16 cellular contexts compared by ENCODE assay signal in the genomic region with DNA sequence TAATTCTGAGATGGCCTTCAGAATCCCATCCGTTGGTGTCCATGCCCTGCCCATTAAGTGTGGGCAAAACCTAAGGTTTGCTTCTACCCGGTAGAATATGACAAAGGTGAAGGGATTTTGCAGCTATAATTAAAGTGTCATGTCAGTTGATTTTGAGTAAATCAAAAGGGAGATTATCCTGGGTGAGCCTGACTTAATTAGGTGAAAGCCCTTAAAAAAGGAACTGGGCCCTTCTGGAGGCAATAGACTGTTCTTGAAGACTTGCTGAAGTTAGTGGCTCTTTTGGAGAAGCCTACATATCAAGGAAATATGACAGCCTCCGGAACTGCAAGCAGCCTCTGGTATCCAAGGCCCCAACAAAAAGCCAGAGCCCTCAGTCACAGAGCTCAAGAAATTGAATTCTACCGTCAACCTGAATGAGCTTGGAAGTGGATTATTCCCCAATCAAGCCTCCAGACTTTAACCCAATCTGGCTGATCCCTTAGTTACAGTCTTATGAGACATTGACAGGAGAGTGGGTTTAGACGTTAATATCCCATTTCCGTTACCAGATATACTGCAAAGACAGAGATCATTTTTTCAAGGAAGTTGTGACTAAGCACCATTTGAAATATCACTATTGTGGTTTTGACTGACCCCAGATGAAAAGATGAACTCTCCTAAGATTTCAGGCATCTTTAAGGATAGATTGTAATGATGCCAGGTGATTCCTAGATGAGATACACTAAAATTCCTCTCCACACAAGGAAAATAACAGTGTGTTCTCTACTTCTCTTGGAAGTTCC.
DNase-seq lines count a peak whose midpoint lies in the region; ATAC-seq and TF ChIP-seq lines count a peak whose summit lies in the region.
"Had no signal": no experiment of that assay in that cellular context is flagged by ENCODE, and none has a peak within 500 bp of the region (broad histone marks: within the 10 kb centered on the region; RNA-seq: fewer than 3 reads in every experiment).

No MANE protein-coding gene starts in this region.

- WGBS in heart left ventricle, 4 donors, result 75 to 80% (median 77%) methylated on average over 6 of the region's 6 CpGs

- peak overlapping the region; percentile 87 for H3K27ac ChIP-seq in neutrophil
- peak overlapping the region in 1 of 12 donors; percentile 40 for H3K27ac ChIP-seq in heart left ventricle

- intact Hi-C loops in left ventricle myocardium superior (cut with micrococcal nuclease) (no loop called here), heart left ventricle (cut with DNase I) (loop anchor here in 1 of 10 donors (10.0 kb wide), 1 partner anchor 69 kb away; no protein-coding TSS in a partner anchor)

- ATAC-seq in left ventricle myocardium superior, result no peak
- ATAC-seq in heart left ventricle, result no peak
- ATAC-seq: Panc1, Right ventricle myocardium inferior had no signal

- peak; percentile 27 to 28 for DNase-seq in Kasumi-1 (lab: John Stamatoyannopoulos, UW)
- DNase-seq in NOMO-1 treated with DMSO at 0.1 percent for 48 hours (lab: John Stamatoyannopoulos, UW; ENCODE audit: unreplicated experiment), result peak; percentile 72
- peak; percentile 44 for DNase-seq in amniotic epithelial cell (ENCODE audit: low read depth)
- DNase-seq in left ventricle myocardium superior, result no peak
- no peak for DNase-seq in activated CD4-positive, alpha-beta T cell treated with anti-CD3 and anti-CD28 coated beads for 4 hours
- no peak for DNase-seq in heart left ventricle
- no peak for DNase-seq in HPDE6-E6E7 (ENCODE audit: extremely low spot score)
- DNase-seq: DMS 273 treated with DMSO at 0.1 percent for 48 hours, H9, Karpas-422, NCI-H1436 treated with DMSO at 0.1 percent for 48 hours, NCI-H2081 treated with DMSO at 0.1 percent for 48 hours, NCI-H524 had no signal

- peak overlapping the region in 1 of 2 experiments; percentile 26 for H3K4me3 ChIP-seq in neutrophil (ENCODE audit: low read depth in 1 of 2, low read length in 1 of 2)
- H3K4me3 ChIP-seq in heart left ventricle, result no peak overlapping the region

- H3K9me3 ChIP-seq in neutrophil (no peaks in the 10 kb centered on the region), heart left ventricle (no peaks in the 10 kb centered on the region)

- TF ChIP-seq CTCF in neutrophil (IDR thresholded peaks at IDR 0.05) (no peak), heart left ventricle (IDR thresholded peaks at IDR 0.05) (no peak)

- no peak for TF ChIP-seq POLR2A in heart left ventricle (IDR thresholded peaks at IDR 0.05)

- peaks cover 47 to 62% of the 10 kb centered on the region in 2 experiments for H3K4me1 ChIP-seq in neutrophil (ENCODE audit: control insufficient read depth in 1 of 2, insufficient read depth in 1 of 2, low read depth in 1 of 2, low read length in 1 of 2)
- H3K4me1 ChIP-seq in heart left ventricle, result peaks cover 3 to 45% (median 22%) of the 10 kb centered on the region in 12 donors

- H3K36me3 ChIP-seq in neutrophil, result no peaks in the 10 kb centered on the region
- no peaks in the 10 kb centered on the region for H3K36me3 ChIP-seq in heart left ventricle

- no peaks in the 10 kb centered on the region for H3K27me3 ChIP-seq in neutrophil
- H3K27me3 ChIP-seq in heart left ventricle, result no peaks in the 10 kb centered on the region

Comparison
In these comparisons a context has a peak if more than half of its experiments do, and no peak if none do; other contexts are left out.
1. DNase-seq: peak in Kasumi-1 (2 of 2), NOMO-1 treated with DMSO at 0.1 percent for 48 hours (single experiment) and amniotic epithelial cell (single experiment); none in left ventricle myocardium superior (single experiment), activated CD4-positive, alpha-beta T cell treated with anti-CD3 and anti-CD28 coated beads for 4 hours (0 of 2), heart left ventricle (0 of 5) and HPDE6-E6E7 (single experiment).